9 cellular contexts compared by ENCODE assay signal in the genomic region with DNA sequence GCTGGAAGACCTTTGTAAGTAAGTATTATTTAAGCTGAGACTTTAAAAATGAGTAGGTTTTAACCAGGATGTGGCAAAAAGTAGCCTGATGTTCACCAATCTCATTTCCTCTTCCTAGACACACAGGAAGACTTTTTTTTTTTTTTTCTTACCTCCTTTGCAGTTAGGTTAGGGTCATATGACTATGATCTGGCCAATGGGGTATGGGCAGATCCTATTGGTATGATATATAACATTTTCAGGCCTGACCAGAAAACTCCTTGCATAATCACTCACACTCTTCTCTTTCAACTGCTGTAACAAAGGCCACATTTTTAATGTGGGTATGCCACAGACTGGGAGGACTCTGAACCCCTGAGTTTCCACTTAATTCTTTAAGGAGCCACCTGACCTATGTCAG. TPM values are rescaled to one million over a fixed set of nuclear protein-coding genes. Genes with fewer than 3 reads are reported as not detected.
DNase-seq lines count a peak whose midpoint lies in the region; ATAC-seq, FAIRE-seq and TF ChIP-seq lines count a peak whose summit lies in the region.
"Had no signal": no experiment of that assay in that cellular context is flagged by ENCODE, and none has a peak within 500 bp of the region (broad histone marks: within the 10 kb centered on the region; RNA-seq: fewer than 3 reads in every experiment).

No MANE protein-coding gene starts in this region.

- H3K9me3 Mint-ChIP-seq in CD4-positive, CD25-positive, alpha-beta regulatory T cell, result no peaks in the 10 kb centered on the region

- TF ChIP-seq EP300 in gastroesophageal sphincter (IDR thresholded peaks at IDR 0.05), result no peak

- H3K27ac ChIP-seq in CD4-positive, CD25-positive, alpha-beta regulatory T cell (ENCODE audit: insufficient read depth, low read length, poor library complexity, severe bottlenecking), result peak overlapping the region; percentile 93
- peak overlapping the region; percentile 54 to 86 (median 80) for H3K27ac ChIP-seq in gastroesophageal sphincter
- H3K27ac ChIP-seq: RWPE1 had no signal

- peak; percentile 25 to 92 (median 75) for DNase-seq in CD4-positive, CD25-positive, alpha-beta regulatory T cell
- DNase-seq in GM19239 (ENCODE audit: insufficient read length, low spot score) (no peak), SIG-M5 (lab: John Stamatoyannopoulos, UW) (peak; percentile 63), NCI-H526 treated with DMSO at 0.1 percent for 48 hours (lab: John Stamatoyannopoulos, UW) (no peak), amygdala (lab: John Stamatoyannopoulos, UW) (no peak), NCI-H510A (lab: John Stamatoyannopoulos, UW) (no peak)

- no peaks in the 10 kb centered on the region for H3K9me3 ChIP-seq in CD4-positive, CD25-positive, alpha-beta regulatory T cell (ENCODE audit: control insufficient read depth in 2 of 2, low read length in 2 of 2)
- H3K9me3 ChIP-seq in gastroesophageal sphincter, result no peaks in the 10 kb centered on the region

- H3K4me3 Mint-ChIP-seq in CD4-positive, CD25-positive, alpha-beta regulatory T cell, result peak overlapping the region; percentile 9 to 84 (median 75)

- no peaks in the 10 kb centered on the region for H3K36me3 ChIP-seq in CD4-positive, CD25-positive, alpha-beta regulatory T cell (ENCODE audit: control insufficient read depth, insufficient read depth, low read length)
- no peaks in the 10 kb centered on the region for H3K36me3 ChIP-seq in gastroesophageal sphincter

- peak overlapping the region; percentile 70 to 95 (median 89) for H3K27ac Mint-ChIP-seq in CD4-positive, CD25-positive, alpha-beta regulatory T cell

- no peaks in the 10 kb centered on the region for H3K27me3 ChIP-seq in CD4-positive, CD25-positive, alpha-beta regulatory T cell (ENCODE audit: control insufficient read depth, insufficient read depth, low read length)
- H3K27me3 ChIP-seq in gastroesophageal sphincter, result no peaks in the 10 kb centered on the region

- peak; percentile 56 for FAIRE-seq in GM19239 (lab: Jason Lieb, UNC)

- H3K4me1 Mint-ChIP-seq in CD4-positive, CD25-positive, alpha-beta regulatory T cell, result peaks cover 25 to 71% (median 57%) of the 10 kb centered on the region in 4 donors

- H3K36me3 Mint-ChIP-seq in CD4-positive, CD25-positive, alpha-beta regulatory T cell, result peaks cover 3% of the 10 kb centered on the region

- no peak for TF ChIP-seq POLR2A in gastroesophageal sphincter (IDR thresholded peaks at IDR 0.05)

- H3K4me3 ChIP-seq in CD4-positive, CD25-positive, alpha-beta regulatory T cell (ENCODE audit: low read depth, low read length), result peak overlapping the region; percentile 81
- H3K4me3 ChIP-seq in gastroesophageal sphincter, result no peak overlapping the region

- no peak for TF ChIP-seq CTCF in gastroesophageal sphincter (IDR thresholded peaks at IDR 0.05)

- no peak for ATAC-seq in CD4-positive, CD25-positive, alpha-beta regulatory T cell (ENCODE audit: low read depth in 2 of 2)
- ATAC-seq in gastroesophageal sphincter (no peak), GM21526 (IDR thresholded peaks at IDR 0.05; ENCODE audit: low FRiP score, unreplicated experiment) (no peak)

- no peaks in the 10 kb centered on the region for H3K27me3 Mint-ChIP-seq in CD4-positive, CD25-positive, alpha-beta regulatory T cell

- peaks cover 80% of the 10 kb centered on the region for H3K4me1 ChIP-seq in CD4-positive, CD25-positive, alpha-beta regulatory T cell (ENCODE audit: control insufficient read depth, insufficient read depth, low read length, poor library complexity, severe bottlenecking)
- H3K4me1 ChIP-seq in gastroesophageal sphincter, result peaks cover 4 to 57% (median 24%) of the 10 kb centered on the region in 3 donors

RNA-seq across cellular contexts. Expression of a gene that starts 2.7 kb away (rescaled TPM):
- total RNA-seq in CD4-positive, CD25-positive, alpha-beta regulatory T cell, result 38.2 TPM
- 10 to 100 TPM; 20.9 to 29.1 (median 24.6) TPM for polyA plus RNA-seq in CD4-positive, CD25-positive, alpha-beta regulatory T cell
- 10 to 100 TPM; 30.8 to 48.6 (median 36.6) TPM for total RNA-seq in gastroesophageal sphincter

RNA-seq across cellular contexts. Expression of a gene that starts 50.8 kb away (rescaled TPM):
- total RNA-seq in CD4-positive, CD25-positive, alpha-beta regulatory T cell, result 120 TPM
- 10 to 100 TPM; 45.2 to 62.7 (median 56.9) TPM for polyA plus RNA-seq in CD4-positive, CD25-positive, alpha-beta regulatory T cell
- total RNA-seq in gastroesophageal sphincter, result 100 to 1,000 TPM in 1 of 4 donors, 10 to 100 TPM in 3; 52.8 to 118 (median 77.3) TPM

Comparison
In these comparisons a context has a peak if more than half of its experiments do, and no peak if none do; other contexts are left out.
1. DNase-seq: peak in CD4-positive, CD25-positive, alpha-beta regulatory T cell (3 of 3) and SIG-M5 (single experiment); none in GM19239 (single experiment), NCI-H526 treated with DMSO at 0.1 percent for 48 hours (single experiment), amygdala (0 of 56) and NCI-H510A (single experiment).